In genomic region chr17:71975998-71976649, GRCh38 we compare ENCODE assay signal across 9 cellular contexts.
DNase-seq lines count a peak whose midpoint lies in the region; ATAC-seq and TF ChIP-seq lines count a peak whose summit lies in the region.
"Had no signal": no experiment of that assay in that cellular context is flagged by ENCODE, and none has a peak within 500 bp of the region (broad histone marks: within the 10 kb centered on the region; RNA-seq: fewer than 3 reads in every experiment).

No MANE protein-coding gene starts in this region.

- peak overlapping the region; percentile 97 for H3K4me2 ChIP-seq in osteoblast (ENCODE audit: insufficient read depth, low read length)

- H3K79me2 ChIP-seq in osteoblast (ENCODE audit: insufficient read depth, low read length) = no peaks in the 10 kb centered on the region

- no peaks in the 10 kb centered on the region for H3K9me3 ChIP-seq in osteoblast (ENCODE audit: low read depth, low read length)

- H3K4me1 ChIP-seq in foreskin keratinocyte = peaks cover 19% of the 10 kb centered on the region
- H3K4me1 ChIP-seq in osteoblast (ENCODE audit: insufficient read depth, low read length) = peaks cover 21% of the 10 kb centered on the region

- peak overlapping the region; percentile 92 for H2AFZ ChIP-seq in osteoblast (ENCODE audit: low read length)

- ATAC-seq in foreskin keratinocyte = peak; percentile 98
- no peak for ATAC-seq in HG02852 (IDR thresholded peaks at IDR 0.05; ENCODE audit: unreplicated experiment)

- H3K27ac ChIP-seq in foreskin keratinocyte (peak overlapping the region; percentile 69), osteoblast (ENCODE audit: low read depth, low read length) (peak overlapping the region; percentile 90)

- no peaks in the 10 kb centered on the region for H3K36me3 ChIP-seq in osteoblast (ENCODE audit: insufficient read depth, low read length)

- peak; percentile 71 for DNase-seq in COLO829 (ENCODE audit: low spot score)
- peak; percentile 11 for DNase-seq in SK-N-DZ (ENCODE audit: low spot score)
- DNase-seq in foreskin keratinocyte = peak; percentile 89 to 93
- peak; percentile 94 for DNase-seq in osteoblast (ENCODE audit: insufficient read length, low spot score, missing footprints)
- no peak for DNase-seq in HuH-7.5 (ENCODE audit: low spot score)
- DNase-seq in activated T-cell treated with anti-CD3 and anti-CD28 coated beads, Interleukin-2, amount 50 U/mL, for 1 hour = no peak
- no peak for DNase-seq in GM19238 (ENCODE audit: insufficient read length, low spot score)
- DNase-seq: NCI-H526 treated with DMSO at 0.1 percent for 48 hours had no signal

- no peaks in the 10 kb centered on the region for H4K20me1 ChIP-seq in osteoblast (ENCODE audit: insufficient read depth, low read length)

- peak overlapping the region; percentile 56 for H3K4me3 ChIP-seq in osteoblast (ENCODE audit: insufficient read depth, low read length)

- H3K27me3 ChIP-seq in foreskin keratinocyte (no peaks in the 10 kb centered on the region), osteoblast (ENCODE audit: insufficient read depth, low read length) (no peaks in the 10 kb centered on the region)

- TF ChIP-seq CTCF in foreskin keratinocyte (conservative IDR thresholded peaks at IDR 0.05) (no peak), osteoblast (IDR thresholded peaks at IDR 0.05; ENCODE audit: extremely low read depth, low read depth, low read length) (no peak)

Comparison
In these comparisons a context has a peak if more than half of its experiments do, and no peak if none do; other contexts are left out.
1. DNase-seq: peak in COLO829 (single experiment), SK-N-DZ (single experiment), foreskin keratinocyte (2 of 2) and osteoblast (single experiment); none in HuH-7.5 (single experiment), activated T-cell treated with anti-CD3 and anti-CD28 coated beads, Interleukin-2, amount 50 U/mL, for 1 hour (single experiment) and GM19238 (single experiment).